13 cellular contexts compared by ENCODE assay signal in genomic region chr15:63301088-63301487, GRCh38.
"Had no signal": no experiment of that assay in that cellular context is flagged by ENCODE, and none has a peak within 500 bp of the region (broad histone marks: within the 10 kb centered on the region; RNA-seq: fewer than 3 reads in every experiment).

No MANE protein-coding gene starts in this region.

- ATAC-seq: activated T-cell treated with anti-CD3 and anti-CD28 coated beads, Interleukin-2, amount 50 U/mL, for 72 hours; left lobe of liver had no signal

- DNase-seq: activated CD4-positive, alpha-beta T cell treated with anti-CD3 and anti-CD28 coated beads, Interleukin-2, amount 50 U/mL, for 4 hours; activated effector memory CD4-positive, alpha-beta T cell treated with anti-CD3 and anti-CD28 coated beads, Interleukin-2, amount 50 U/mL, for 16 hours; activated naive CD4-positive, alpha-beta T cell treated with anti-CD3 and anti-CD28 coated beads, Interleukin-2, amount 50 U/mL, for 16 hours; activated T-cell treated with anti-CD3 and anti-CD28 coated beads, Interleukin-2, amount 50 U/mL, for 72 hours; dermis blood vessel endothelial cell; effector memory CD4-positive, alpha-beta T cell; esophagus squamous epithelium; stimulated activated CD4-positive, alpha-beta T cell treated with anti-CD3 and anti-CD28 coated beads, Interleukin-2, amount 100 ng/mL, for 24 hours; stimulated activated naive CD4-positive, alpha-beta T cell treated with Interleukin-2 at 50 U/mL for 16 hours; T-helper 2 cell; tibial artery; WERI-Rb-1 had no signal
